ENCODE assay signal across 17 cellular contexts in genomic region chr20:32157611-32158010, GRCh38.
"Had no signal": no experiment of that assay in that cellular context is flagged by ENCODE, and none has a peak within 500 bp of the region (broad histone marks: within the 10 kb centered on the region; RNA-seq: fewer than 3 reads in every experiment).

No MANE protein-coding gene starts in this region.

- DNase-seq: activated CD4-positive, alpha-beta T cell treated with anti-CD3 and anti-CD28 coated beads for 4 hours; activated CD8-positive, alpha-beta T cell treated with anti-CD3 and anti-CD28 coated beads for 36 hours; activated naive CD4-positive, alpha-beta T cell treated with Interleukin-2 at 50 U/mL for 16 hours; amniotic stem cell; colonic mucosa; effector CD4-positive, alpha-beta T cell; esophagus squamous epithelium; hippocampal formation; left ventricle myocardium inferior; mesenchymal stem cell; nucleus accumbens; small intestine; stomach; T-helper 2 cell; testis had no signal

- H3K27ac Mint-ChIP-seq: activated CD8-positive, alpha-beta T cell treated with anti-CD3 and anti-CD28 coated beads for 36 hours had no signal

- H3K4me3 Mint-ChIP-seq: activated CD8-positive, alpha-beta T cell treated with anti-CD3 and anti-CD28 coated beads for 36 hours; activated T-helper 1 cell treated with anti-CD3 and anti-CD28 coated beads, Interleukin-12 subunit alpha, Interleukin-12 subunit beta, Interleukin-2, Interleukin-4 antibody, amounts not matched to agents 30 ng/mL and 10 ng/mL and 1 ng/mL, durations not matched to agents 14 hours and 24 hours and 36 hours; nephron had no signal

- H3K9me3 Mint-ChIP-seq: activated CD8-positive, alpha-beta T cell treated with anti-CD3 and anti-CD28 coated beads for 36 hours; activated T-helper 1 cell treated with anti-CD3 and anti-CD28 coated beads, Interleukin-12 subunit alpha, Interleukin-12 subunit beta, Interleukin-2, Interleukin-4 antibody, amounts not matched to agents 30 ng/mL and 10 ng/mL and 1 ng/mL, durations not matched to agents 14 hours and 24 hours and 36 hours; nephron had no signal

- ATAC-seq: activated CD8-positive, alpha-beta T cell treated with anti-CD3 and anti-CD28 coated beads for 36 hours had no signal

- H3K27me3 Mint-ChIP-seq: activated CD8-positive, alpha-beta T cell treated with anti-CD3 and anti-CD28 coated beads for 36 hours had no signal
